Comparison of ENCODE assay signal across 8 cellular contexts in genomic region chr1:206489980-206490534, GRCh38. TPM values are rescaled to one million over a fixed set of nuclear protein-coding genes. Genes with fewer than 3 reads are reported as not detected.
DNase-seq lines count a peak whose midpoint lies in the region; TF ChIP-seq lines count a peak whose summit lies in the region.

No MANE protein-coding gene starts in this region.

- H3K36me3 ChIP-seq in esophagus muscularis mucosa (peaks cover 0 to 7% (median 0%) of the 10 kb centered on the region in 4 donors), testis (ENCODE audit: low read depth, missing control alignments) (no peaks in the 10 kb centered on the region)

- WGBS in esophagus muscularis mucosa, result 60% methylated on average over 9 of the region's 14 CpGs
- WGBS in testis, 2 donors, result 42 to 54% methylated on average over 8 to 13 of the region's 14 CpGs

- H3K27me3 ChIP-seq in HL-60 (ENCODE audit: insufficient read depth, poor library complexity, severe bottlenecking), result no peaks in the 10 kb centered on the region
- H3K27me3 ChIP-seq in esophagus muscularis mucosa, result no peaks in the 10 kb centered on the region
- H3K27me3 ChIP-seq in testis, result no peaks in the 10 kb centered on the region

- in situ Hi-C loops in G401 (cut with HindIII; ENCODE audit: low sequenced_read_pairs), result no loop called here

- H3K27ac ChIP-seq in HL-60 (replicated peaks) (no peak overlapping the region), esophagus muscularis mucosa (replicated peaks in 1 of 4) (no peak overlapping the region), testis (no peak overlapping the region)

- TF ChIP-seq EP300 in esophagus muscularis mucosa (IDR thresholded peaks at IDR 0.05), result no peak

- H3K36me3 Mint-ChIP-seq in nephron progenitor cell (ENCODE audit: low read depth), result peaks cover 6% of the 10 kb centered on the region

- intact Hi-C loops in esophagus muscularis mucosa (cut with DNase I), result loop anchor here (1.0 to 10.0 kb wide), 3 partner anchors 55 to 425 kb away; no protein-coding TSS in a partner anchor
- intact Hi-C loops in testis (cut with DNase I; ENCODE audit: low total_unique reads), result loop anchor here (10.0 kb wide), 1 partner anchor 95 kb away; no protein-coding TSS in a partner anchor

- no peak overlapping the region for H3K27ac Mint-ChIP-seq in nephron progenitor cell

- H3K4me3 ChIP-seq in HL-60 (replicated peaks; ENCODE audit: insufficient read depth, low read length) (no peak overlapping the region), esophagus muscularis mucosa (no peak overlapping the region), testis (no peak overlapping the region)

- no peaks in the 10 kb centered on the region for H3K9me3 ChIP-seq in esophagus muscularis mucosa
- H3K9me3 ChIP-seq in testis, result no peaks in the 10 kb centered on the region

- TF ChIP-seq POLR2A in esophagus muscularis mucosa (IDR thresholded peaks at IDR 0.05; ENCODE audit: low read depth), result no peak
- no peak for TF ChIP-seq POLR2A in testis (IDR thresholded peaks at IDR 0.05)

- peak; percentile 97 for TF ChIP-seq CTCF in HL-60 (IDR thresholded peaks at IDR 0.05; ENCODE audit: insufficient read depth, low read length)
- peak; percentile 80 to 93 (median 85) for TF ChIP-seq CTCF in esophagus muscularis mucosa (IDR thresholded peaks at IDR 0.05)
- TF ChIP-seq CTCF in nephron progenitor cell (IDR thresholded peaks at IDR 0.05), result peak; percentile 96
- peak; percentile 74 to 93 (median 88) for TF ChIP-seq CTCF in testis (IDR thresholded peaks at IDR 0.05)

- H3K4me1 Mint-ChIP-seq in nephron progenitor cell, result peaks cover 28% of the 10 kb centered on the region

- peaks cover 3% of the 10 kb centered on the region for H3K27me3 Mint-ChIP-seq in nephron progenitor cell (ENCODE audit: low read depth, poor library complexity)

- H3K4me1 ChIP-seq in esophagus muscularis mucosa (peaks cover under 1 to 13% (median 8%) of the 10 kb centered on the region in 4 donors), testis (peaks cover 5% of the 10 kb centered on the region)

- peak; percentile 73 for DNase-seq in G401 (ENCODE audit: low spot score)
- peak in 1 of 2 experiments; percentile 70 for DNase-seq in HL-60 (ENCODE audit: low read depth in 1 of 2, low spot score in 1 of 2)
- peak; percentile 91 for DNase-seq in OCI-M1 (lab: John Stamatoyannopoulos, UW)
- peak; percentile 79 for DNase-seq in activated T-cell treated with anti-CD3 and anti-CD28 coated beads, Interleukin-2, amount 50 U/mL, for 1 hour
- DNase-seq in esophagus muscularis mucosa (ENCODE audit: extremely low spot score), result no peak
- peak; percentile 92 for DNase-seq in nephron progenitor cell
- peak; percentile 89 for DNase-seq in testis
- no peak for DNase-seq in KG1 (lab: John Stamatoyannopoulos, UW)

- H3K9me3 Mint-ChIP-seq in nephron progenitor cell, result no peaks in the 10 kb centered on the region

- no peak overlapping the region for H3K4me3 Mint-ChIP-seq in nephron progenitor cell

RNA-seq across cellular contexts. Expression of gene RASSF5, which starts 17.3 kb away (rescaled TPM):
- 0.68 TPM in 1 of 2 replicates, not detected in the other for total RNA-seq in G401 (2014; rRNA removed; shearing (Covaris generic))
- total RNA-seq in esophagus muscularis mucosa (10 to 100 TPM in 3 of 4 donors, 1 to 10 TPM in 1; 6.6 to 23.0 (median 10.5) TPM), testis (1 to 10 TPM; 4.3 to 8.4 TPM)
- 5.9 TPM for polyA plus RNA-seq in testis (ENCODE audit: insufficient read depth, low read depth, low replicate concordance)

RNA-seq across cellular contexts. Expression of gene IKBKE, which starts 19.8 kb away (rescaled TPM):
- total RNA-seq in G401 (2014; rRNA removed; shearing (Covaris generic)), result 12.7 and 27.8 TPM in 2 replicates
- 1 to 10 TPM; 1.4 to 2.5 (median 2.3) TPM for total RNA-seq in esophagus muscularis mucosa
- total RNA-seq in testis, result 1 to 10 TPM in 1 of 2 donors, under 1 TPM in 1; 0.99 to 1.0 TPM
- polyA plus RNA-seq in testis (ENCODE audit: insufficient read depth, low read depth, low replicate concordance), result 1.6 TPM

Comparison
In these comparisons a context has a peak if more than half of its experiments do, and no peak if none do; other contexts are left out.
1. DNase-seq: peak in G401 (single experiment), OCI-M1 (single experiment), activated T-cell treated with anti-CD3 and anti-CD28 coated beads, Interleukin-2, amount 50 U/mL, for 1 hour (single experiment), nephron progenitor cell (single experiment) and testis (single experiment); none in esophagus muscularis mucosa (single experiment) and KG1 (single experiment).
2. Peak in every context shown above with its lines, with median percentiles within 50 percentile points of each other: CTCF ChIP-seq.